In genomic region chr1:177937174-177937770, GRCh38 we compare ENCODE assay signal across 15 cellular contexts.
"Had no signal": no experiment of that assay in that cellular context is flagged by ENCODE, and none has a peak within 500 bp of the region (broad histone marks: within the 10 kb centered on the region; RNA-seq: fewer than 3 reads in every experiment).

No MANE protein-coding gene starts in this region.

- DNase-seq: dorsolateral prefrontal cortex; effector CD8-positive, alpha-beta T cell; naive B cell; posterior cingulate gyrus; sigmoid colon; stimulated activated CD4-positive, alpha-beta T cell treated with anti-CD3 and anti-CD28 coated beads, Interleukin-12 subunit alpha, Interleukin-12 subunit beta, amount 100 ng/mL, for 4 hours; stimulated activated naive CD4-positive, alpha-beta T cell treated with Interleukin-2 at 50 U/mL for 16 hours had no signal

- H3K9me3 ChIP-seq: esophagus muscularis mucosa, gastroesophageal sphincter, neutrophil, sigmoid colon had no signal

- H3K27me3 ChIP-seq: dorsolateral prefrontal cortex, esophagus muscularis mucosa, gastroesophageal sphincter, neutrophil, sigmoid colon had no signal

- H3K9me3 Mint-ChIP-seq: naive B cell, nephron, type B pancreatic cell had no signal

- ATAC-seq: gastroesophageal sphincter had no signal

- H3K27ac ChIP-seq: coronary artery, esophagus muscularis mucosa, gastroesophageal sphincter, neutrophil, sigmoid colon, skin epidermis had no signal

- H3K27ac Mint-ChIP-seq: naive B cell, nephron, type B pancreatic cell had no signal

- H3K27me3 Mint-ChIP-seq: type B pancreatic cell had no signal

- H3K4me1 ChIP-seq: esophagus muscularis mucosa, gastroesophageal sphincter, sigmoid colon had no signal

- H3K4me3 Mint-ChIP-seq: naive B cell, nephron, type B pancreatic cell had no signal

- H3K36me3 Mint-ChIP-seq: naive B cell, type B pancreatic cell had no signal

- H3K36me3 ChIP-seq: neutrophil had no signal

- H3K4me1 Mint-ChIP-seq: naive B cell had no signal

- H3K4me3 ChIP-seq: coronary artery, dorsolateral prefrontal cortex, esophagus muscularis mucosa, gastroesophageal sphincter, sigmoid colon, skin epidermis had no signal

- FAIRE-seq: urothelium cell line had no signal
